Comparison of ENCODE assay signal across 8 cellular contexts in genomic region chr7:150356265-150356897, GRCh38.
A peak's percentile ranks its signal among the peaks of the same experiment; 100 is the strongest.
DNase-seq lines count a peak whose midpoint lies in the region; ATAC-seq, FAIRE-seq and TF ChIP-seq lines count a peak whose summit lies in the region.

No MANE protein-coding gene starts in this region.

- peak; percentile 49 for FAIRE-seq in G401.6 (lab: Jason Lieb, UNC)

- no peak for ATAC-seq in HG02884 (IDR thresholded peaks at IDR 0.05; ENCODE audit: unreplicated experiment)
- ATAC-seq in HG03439 (IDR thresholded peaks at IDR 0.05; ENCODE audit: unreplicated experiment) = no peak

- TF ChIP-seq CTCF in AG10803 (conservative IDR thresholded peaks at IDR 0.05; ENCODE audit: low read length) (peak; percentile 76), nephron (IDR thresholded peaks at IDR 0.05; ENCODE audit: unreplicated experiment in 3 of 3) (peak; percentile 65 to 70 (median 69))

- H3K9me3 Mint-ChIP-seq in nephron = no peaks in the 10 kb centered on the region

- DNase-seq in AG10803 (ENCODE audit: low read depth) (peak; percentile 25), NCI-H446 treated with DMSO at 0.1 percent for 48 hours (lab: John Stamatoyannopoulos, UW) (peak; percentile 14), amygdala (lab: John Stamatoyannopoulos, UW) (no peak)
- peak; percentile 43 for DNase-seq in central memory CD4-positive, alpha-beta T cell

- H3K4me3 ChIP-seq in AG10803 (ENCODE audit: low read length) = no peak overlapping the region

- H3K4me1 Mint-ChIP-seq in nephron = peaks cover 15% of the 10 kb centered on the region

- no peaks in the 10 kb centered on the region for H3K36me3 Mint-ChIP-seq in nephron (ENCODE audit: low read depth)

- no peak overlapping the region for H3K4me3 Mint-ChIP-seq in nephron

- H3K27ac Mint-ChIP-seq in nephron = no peak overlapping the region

- peaks cover 3% of the 10 kb centered on the region for H3K27me3 Mint-ChIP-seq in nephron (ENCODE audit: low read depth)

Comparison
In these comparisons a context has a peak if more than half of its experiments do, and no peak if none do; other contexts are left out.
1. DNase-seq: peak in AG10803 (single experiment), NCI-H446 treated with DMSO at 0.1 percent for 48 hours (single experiment) and central memory CD4-positive, alpha-beta T cell (single experiment); none in amygdala (0 of 56).